Comparison of ENCODE assay signal across 12 cellular contexts in the genomic region with DNA sequence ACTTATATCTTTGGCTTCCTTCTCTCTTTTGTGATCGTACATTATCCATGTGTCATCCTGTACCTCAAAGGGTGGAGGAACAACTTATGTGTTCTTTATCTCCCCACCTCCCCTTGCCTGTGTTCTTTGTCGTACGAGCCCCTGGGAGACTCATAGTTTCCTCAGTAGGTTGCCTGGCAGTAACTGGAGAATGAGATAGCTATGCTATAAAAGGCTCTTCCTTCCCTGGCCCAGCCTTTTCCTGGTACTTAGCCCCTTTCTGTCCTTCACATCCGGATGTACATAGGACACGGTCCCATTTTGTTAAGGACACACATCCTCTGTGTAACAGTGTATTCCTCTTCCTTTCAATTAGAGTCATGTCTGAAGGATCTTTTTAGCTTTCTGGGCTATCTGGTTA. TPM values are rescaled to one million over a fixed set of nuclear protein-coding genes. Genes with fewer than 3 reads are reported as not detected.
DNase-seq lines count a peak whose midpoint lies in the region; ATAC-seq, FAIRE-seq and TF ChIP-seq lines count a peak whose summit lies in the region.
"Had no signal": no experiment of that assay in that cellular context is flagged by ENCODE, and none has a peak within 500 bp of the region (broad histone marks: within the 10 kb centered on the region; RNA-seq: fewer than 3 reads in every experiment).

No MANE protein-coding gene starts in this region.

- no peak for DNase-seq in CD4-positive, alpha-beta memory T cell
- DNase-seq in GM12892 (ENCODE audit: insufficient read length) = no peak
- peak; percentile 70 for DNase-seq in dermis blood vessel endothelial cell
- DNase-seq in naive B cell = no peak
- no peak for DNase-seq in HuH-7 (ENCODE audit: low spot score)
- DNase-seq in tibial nerve (ENCODE audit: low spot score in 2 of 2) = no peak
- no peak for DNase-seq in SHP77 (lab: John Stamatoyannopoulos, UW)
- DNase-seq: effector CD4-positive, alpha-beta T cell; mammary epithelial cell; NCI-H2107; testis had no signal

- WGBS in tibial nerve, 2 donors = 48% methylated on average over 5 of the region's 5 CpGs

- intact Hi-C loops in CD4-positive, alpha-beta memory T cell (cut with micrococcal nuclease) = no loop called here

- H3K9me3 ChIP-seq in CD4-positive, alpha-beta memory T cell (ENCODE audit: control insufficient read depth in 1 of 2, low read length in 2 of 2) = no peaks in the 10 kb centered on the region
- H3K9me3 ChIP-seq in tibial nerve = no peaks in the 10 kb centered on the region
- H3K9me3 ChIP-seq: testis had no signal

- H3K27me3 ChIP-seq in CD4-positive, alpha-beta memory T cell (ENCODE audit: insufficient read depth, low read length) = no peaks in the 10 kb centered on the region
- no peaks in the 10 kb centered on the region for H3K27me3 ChIP-seq in tibial nerve
- H3K27me3 ChIP-seq: testis had no signal

- CTCF ChIA-PET in CD4-positive, alpha-beta memory T cell (lab: Charles Lee; ENCODE audit: partially characterized antibody) = interaction anchor here (1.6 kb wide), 1 partner anchor 14 kb away, joined by 3 read pairs; no protein-coding TSS in a partner anchor

- peak overlapping the region in 7 of 8 donors; percentile 3 to 74 (median 51) for H3K4me3 Mint-ChIP-seq in CD4-positive, alpha-beta memory T cell
- H3K4me3 Mint-ChIP-seq in naive B cell = peak overlapping the region in 2 of 8 donors; percentile 5 to 29

- no peaks in the 10 kb centered on the region for H3K36me3 ChIP-seq in CD4-positive, alpha-beta memory T cell (ENCODE audit: insufficient read depth, low read length)
- H3K36me3 ChIP-seq in tibial nerve = no peaks in the 10 kb centered on the region

- TF ChIP-seq POLR2A in GM12892 (IDR thresholded peaks at IDR 0.05; ENCODE audit: low read depth, low read length) (no peak), tibial nerve (IDR thresholded peaks at IDR 0.05) (no peak)

- no peak overlapping the region for H3K27ac ChIP-seq in CD4-positive, alpha-beta memory T cell (ENCODE audit: low read depth, low read length)
- no peak overlapping the region for H3K27ac ChIP-seq in tibial nerve
- H3K27ac ChIP-seq: testis had no signal

- peaks cover 48 to 79% (median 65%) of the 10 kb centered on the region in 4 donors for H3K4me1 Mint-ChIP-seq in CD4-positive, alpha-beta memory T cell
- H3K4me1 Mint-ChIP-seq in naive B cell = peaks cover 49 to 61% (median 54%) of the 10 kb centered on the region in 3 donors

- no peak overlapping the region for H3K4me3 ChIP-seq in CD4-positive, alpha-beta memory T cell (ENCODE audit: low read length in 2 of 2)
- H3K4me3 ChIP-seq in tibial nerve = no peak overlapping the region
- H3K4me3 ChIP-seq: testis had no signal

- peak overlapping the region in 5 of 7 donors; percentile 8 to 45 (median 14) for H3K27ac Mint-ChIP-seq in CD4-positive, alpha-beta memory T cell
- peak overlapping the region in 5 of 6 donors; percentile 28 to 88 (median 52) for H3K27ac Mint-ChIP-seq in naive B cell

- no peaks in the 10 kb centered on the region for H3K9me3 Mint-ChIP-seq in CD4-positive, alpha-beta memory T cell
- no peaks in the 10 kb centered on the region for H3K9me3 Mint-ChIP-seq in naive B cell

- no peak for TF ChIP-seq EP300 in tibial nerve (IDR thresholded peaks at IDR 0.05)

- peak; percentile 86 for FAIRE-seq in GM12892 (lab: Jason Lieb, UNC)

- ATAC-seq in naive B cell (ENCODE audit: low read depth in 2 of 2) (no peak), GM19455 (IDR thresholded peaks at IDR 0.05; ENCODE audit: unreplicated experiment) (no peak)

- POLR2A ChIA-PET in CD4-positive, alpha-beta memory T cell (lab: Charles Lee; ENCODE audit: partially characterized antibody) = no interaction called here

- TF ChIP-seq CTCF in tibial nerve (IDR thresholded peaks at IDR 0.05) = no peak

- H3K27me3 Mint-ChIP-seq in CD4-positive, alpha-beta memory T cell = no peaks in the 10 kb centered on the region
- no peaks in the 10 kb centered on the region for H3K27me3 Mint-ChIP-seq in naive B cell

- H3K4me1 ChIP-seq in CD4-positive, alpha-beta memory T cell (ENCODE audit: insufficient read depth, low read length) = peaks cover 76% of the 10 kb centered on the region
- H3K4me1 ChIP-seq in tibial nerve = no peaks in the 10 kb centered on the region
- H3K4me1 ChIP-seq: testis had no signal

- peaks cover 3 to 4% of the 10 kb centered on the region in 2 donors for H3K36me3 Mint-ChIP-seq in CD4-positive, alpha-beta memory T cell
- no peaks in the 10 kb centered on the region for H3K36me3 Mint-ChIP-seq in naive B cell

RNA-seq across cellular contexts. Expression of a gene that starts 32.1 kb away (rescaled TPM):
- 10 to 100 TPM; 67.1 to 69.1 TPM for total RNA-seq in CD4-positive, alpha-beta memory T cell
- 10 to 100 TPM; 64.5 to 89.4 TPM for polyA plus RNA-seq in CD4-positive, alpha-beta memory T cell
- polyA plus RNA-seq in GM12892 (2012; ENCODE audit: missing spikeins) = 23.2 TPM
- 12.4 and 14.8 TPM in 2 replicates for total RNA-seq in dermis blood vessel endothelial cell
- polyA plus RNA-seq in naive B cell (ENCODE audit: low read depth in 6 of 6) = 10 to 100 TPM; 65.7 to 92.7 (median 69.1) TPM
- total RNA-seq in tibial nerve = 10 to 100 TPM; 17.7 to 39.3 (median 29.0) TPM
